ENCODE assay signal across 19 cellular contexts in genomic region chr17:57885148-57885915, GRCh38. TPM values are rescaled to one million over a fixed set of nuclear protein-coding genes. Genes with fewer than 3 reads are reported as not detected.
A peak's percentile ranks its signal among the peaks of the same experiment; 100 is the strongest.
DNase-seq lines count a peak whose midpoint lies in the region; ATAC-seq, FAIRE-seq and TF ChIP-seq lines count a peak whose summit lies in the region.
"Had no signal": no experiment of that assay in that cellular context is flagged by ENCODE, and none has a peak within 500 bp of the region (broad histone marks: within the 10 kb centered on the region; RNA-seq: fewer than 3 reads in every experiment).

No MANE protein-coding gene starts in this region.

- DNase-seq in H7 = peak; percentile 67
- DNase-seq in K562 (ENCODE audit: extremely low read depth in 1 of 4, low spot score in 3 of 4) = no peak
- no peak for DNase-seq in left lobe of liver (ENCODE audit: low spot score)
- DNase-seq in sigmoid colon = no peak
- DNase-seq in ovary = no peak
- DNase-seq in SIG-M5 (lab: John Stamatoyannopoulos, UW) = no peak
- DNase-seq in DMS114 treated with DMSO at 0.1 percent for 48 hours (lab: John Stamatoyannopoulos, UW; ENCODE audit: unreplicated experiment) = no peak
- DNase-seq in NCI-H1092 (lab: John Stamatoyannopoulos, UW) = no peak
- DNase-seq: 8988T; AML-193; Calu3; CD4-positive, CD25-positive, alpha-beta regulatory T cell; DMS79 treated with DMSO at 0.1 percent for 48 hours; EL had no signal

- in situ Hi-C loops in K562 (cut with MboI) = no loop called here

- no peak overlapping the region for H2AFZ ChIP-seq in K562 (ENCODE audit: low read depth, low read length)

- TF ChIP-seq CTCF in K562 (IDR thresholded peaks at IDR 0.05 in 2 of 3, conservative IDR thresholded peaks at IDR 0.05 in 1 of 3; ENCODE audit: insufficient read depth in 2 of 3, low read depth in 1 of 3, low read length in 3 of 3) (no peak; a peak in 1 of 6 replicates), sigmoid colon (IDR thresholded peaks at IDR 0.05) (no peak), ovary (IDR thresholded peaks at IDR 0.05) (no peak)

- no peaks in the 10 kb centered on the region for H3K27me3 ChIP-seq in H7 (ENCODE audit: control insufficient read depth, insufficient read depth, low read length)
- H3K27me3 ChIP-seq in K562 (ENCODE audit: control insufficient read depth in 2 of 2, insufficient read depth in 2 of 2, low read length in 2 of 2) = peaks cover 34 to 80% of the 10 kb centered on the region in 2 experiments
- H3K27me3 ChIP-seq in sigmoid colon = no peaks in the 10 kb centered on the region
- no peaks in the 10 kb centered on the region for H3K27me3 ChIP-seq in ovary
- H3K27me3 ChIP-seq: BLaER1 had no signal

- H3K9ac ChIP-seq in K562 (ENCODE audit: insufficient read depth in 1 of 2, low read depth in 2 of 2, low read length in 2 of 2) = no peak overlapping the region
- H3K9ac ChIP-seq: BLaER1 had no signal

- peaks cover 0 to 8% of the 10 kb centered on the region in 2 experiments; a peak in 2 of 5 replicates for H3K4me1 ChIP-seq in K562 (replicated peaks in 1 of 2; ENCODE audit: control insufficient read depth in 2 of 2, insufficient read depth in 2 of 2, low read length in 2 of 2)
- peaks cover 0 to 60% (median 54%) of the 10 kb centered on the region in 4 donors for H3K4me1 ChIP-seq in sigmoid colon
- peaks cover 20% of the 10 kb centered on the region for H3K4me1 ChIP-seq in ovary (ENCODE audit: insufficient read depth)

- no peak for TF ChIP-seq RAD21 in K562 (CRISPR knock-in tag; conservative IDR thresholded peaks at IDR 0.05 in 1 of 2, IDR thresholded peaks at IDR 0.05 in 1 of 2)

- no peaks in the 10 kb centered on the region for H3K79me2 ChIP-seq in K562 (ENCODE audit: control insufficient read depth, insufficient read depth, low read length)

- H3K9me3 ChIP-seq in K562 (replicated peaks; ENCODE audit: control insufficient read depth, insufficient read depth, low read depth, low read length) (no peaks in the 10 kb centered on the region), sigmoid colon (no peaks in the 10 kb centered on the region), ovary (no peaks in the 10 kb centered on the region)
- H3K9me3 ChIP-seq: BLaER1 had no signal

- H3K36me3 ChIP-seq in H7 (replicated peaks; ENCODE audit: control insufficient read depth, insufficient read depth, low read length) = no peaks in the 10 kb centered on the region
- H3K36me3 ChIP-seq in K562 (ENCODE audit: control insufficient read depth, insufficient read depth, low read length) = no peaks in the 10 kb centered on the region
- peaks cover 0 to 19% (median 9%) of the 10 kb centered on the region in 4 donors for H3K36me3 ChIP-seq in sigmoid colon
- no peaks in the 10 kb centered on the region for H3K36me3 ChIP-seq in ovary
- H3K36me3 ChIP-seq: BLaER1 had no signal

- intact Hi-C loops in K562 (cut with micrococcal nuclease) = no loop called here
- intact Hi-C loops in sigmoid colon (cut with DNase I) = no loop called here
- intact Hi-C loops in ovary (cut with DNase I) = loop anchor here in 1 of 4 donors (10.0 kb wide), 1 partner anchor 49 kb away; no protein-coding TSS in a partner anchor

- POLR2A ChIA-PET in K562 (lab: Yijun Ruan, JAX) = interaction anchor here (0.6 kb wide), 2 partner anchors 30 to 368 kb away, joined by 3 read pairs; no protein-coding TSS in a partner anchor

- CTCF ChIA-PET in K562 (lab: Yijun Ruan, JAX; ENCODE audit: low intra/inter-chr PET ratio) = interaction anchor here (0.8 kb wide), 1 partner anchor 28 kb away, joined by 3 read pairs; no protein-coding TSS in a partner anchor

- no peak for TF ChIP-seq POLR2A in K562 (conservative IDR thresholded peaks at IDR 0.05)
- no peak for TF ChIP-seq POLR2A in sigmoid colon (IDR thresholded peaks at IDR 0.05)
- no peak for TF ChIP-seq POLR2A in ovary (IDR thresholded peaks at IDR 0.05)

- no peak for ATAC-seq in K562
- peak; percentile 58 for ATAC-seq in left lobe of liver
- ATAC-seq: HCT116 had no signal

- WGBS in K562 (ENCODE audit: insufficient coverage, low coverage, missing lambda C conversion rate) = 48% methylated on average over 38 of the region's 67 CpGs
- WGBS in sigmoid colon, 2 donors = 94% methylated on average over 67 of the region's 67 CpGs
- WGBS in ovary, 3 donors = 90 to 93% (median 93%) methylated on average over 67 of the region's 67 CpGs

- H4K20me1 ChIP-seq in K562 (replicated peaks; ENCODE audit: control insufficient read depth, insufficient read depth, low read length) = no peaks in the 10 kb centered on the region
- H4K20me1 ChIP-seq: BLaER1 had no signal

- no TSS peak for BruUV-seq in K562 (replicated peaks; lab: Mats Ljungman, UMichigan)

- no peak overlapping the region for H3K4me2 ChIP-seq in K562 (ENCODE audit: insufficient read depth, low read length)
- H3K4me2 ChIP-seq: BLaER1 had no signal

- H3K4me3 ChIP-seq in H7 (ENCODE audit: insufficient read depth, low read depth, low read length) (no peak overlapping the region), K562 (no peak overlapping the region), sigmoid colon (no peak overlapping the region), ovary (no peak overlapping the region)
- H3K4me3 ChIP-seq: BLaER1 had no signal

- FAIRE-seq in K562 (lab: Jason Lieb, UNC) = no peak
- FAIRE-seq: G401.6, GM12891 had no signal

- H3K27ac ChIP-seq in K562 (ENCODE audit: extremely low read depth, low read depth, low read length) (no peak overlapping the region), sigmoid colon (peak overlapping the region; percentile 17 to 100 (median 72)), ovary (no peak overlapping the region)
- H3K27ac ChIP-seq: HL-60 had no signal

- TF ChIP-seq EP300 in K562 (IDR thresholded peaks at IDR 0.05; ENCODE audit: low read length) (no peak), sigmoid colon (IDR thresholded peaks at IDR 0.05) (no peak), ovary (IDR thresholded peaks at IDR 0.05) (no peak)

- peaks cover 4% of the 10 kb centered on the region for H3K9me1 ChIP-seq in K562 (ENCODE audit: control insufficient read depth, insufficient read depth, low read length)

TF ChIP-seq in K562, 482 proteins besides CTCF, POLR2A, EP300 and RAD21 (continues in another document):
- TF ChIP-seq TGIF2 (CRISPR knock-in tag; IDR thresholded peaks at IDR 0.05) (no peak), ETS2 (tag; IDR thresholded peaks at IDR 0.05; ENCODE audit: borderline replicate concordance, poor library complexity, severe bottlenecking) (no peak), TCFL5 (CRISPR knock-in tag; conservative IDR thresholded peaks at IDR 0.05) (no peak), ZBTB11 (CRISPR knock-in tag; IDR thresholded peaks at IDR 0.05) (0 out of 6 replicates have a peak, but pooled peaks of 1 of the 3 experiments have one; percentile 2), CEBPB (tag; IDR thresholded peaks at IDR 0.05) (peak; percentile 42; the same call in 1 of the 2 replicates)

RNA-seq across cellular contexts. Expression of gene MRPS23, which starts 35.5 kb away (rescaled TPM):
- total RNA-seq in H7 (2014; rRNA removed; shearing (Covaris generic)) = 56.1 and 65.9 TPM in 2 replicates
- total RNA-seq in K562 (2011; cell fraction: chromatin; rRNA removed; ENCODE audit: low replicate concordance) = 21.2 and 27.1 TPM in 2 replicates
- total RNA-seq in K562 (2011; cell fraction: nucleolus; rRNA removed) = 25.8 and 32.0 TPM in 2 replicates
- 25.9 and 39.0 TPM in 2 replicates for total RNA-seq in K562 (2011; cell fraction: nucleoplasm; rRNA removed)
- total RNA-seq in K562 (2014; rRNA removed) (59.1 and 83.0 TPM in 2 replicates), K562 (2014; rRNA removed; fragmentation: Illumina TruSeq; extraction: Trizol) (109 and 125 TPM in 2 replicates), K562 (2015; rRNA removed; fragmentation: Illumina TruSeq; extraction: Trizol) (98.8 and 100.0 TPM in 2 replicates), K562 (2021) (91.4 and 96.4 TPM in 2 replicates), left lobe of liver (13.1 TPM), sigmoid colon (10 to 100 TPM in 3 of 4 donors, 1 to 10 TPM in 1; 9.5 to 15.1 (median 13.3) TPM), ovary (10 to 100 TPM; 12.2 to 37.9 (median 31.2) TPM)
- polyA plus RNA-seq in K562 (2011; rRNA removed) (63.6 and 79.0 TPM in 2 replicates), K562 (2014; fragmentation: Illumina TruSeq; extraction: Trizol) (92.9 and 114 TPM in 2 replicates), K562 (2014; fragmentation: Nextera tagmentation; extraction: Ambion mirVana) (100 to 1,000 TPM; 233 to 298 TPM), K562 (2014; rRNA removed) (105 and 127 TPM in 2 replicates), sigmoid colon (10 to 100 TPM; 16.6 to 43.9 (median 17.4) TPM), ovary (10 to 100 TPM; 23.4 to 26.2 TPM)
- 45.9 and 48.1 TPM in 2 replicates for polyA plus RNA-seq in K562 (2011; cell fraction: cytosol; rRNA removed)
- 25.2 and 27.4 TPM in 2 replicates for polyA plus RNA-seq in K562 (2011; cell fraction: nucleus; rRNA removed)
- polyA plus RNA-seq in K562 (2012) = 77.9 and 112 TPM in 2 replicates
- 31.4 and 34.5 TPM in 2 replicates for polyA minus RNA-seq in K562 (2011; rRNA and poly(A)+ RNA removed)
- 10.7 and 18.7 TPM in 2 replicates for polyA minus RNA-seq in K562 (2011; cell fraction: cytosol; rRNA and poly(A)+ RNA removed)
- polyA minus RNA-seq in K562 (2011; cell fraction: nucleus; rRNA and poly(A)+ RNA removed) = 17.2 and 32.8 TPM in 2 replicates

Comparison
In these comparisons a context has a peak if more than half of its experiments do, and no peak if none do; other contexts are left out.
1. H3K27ac ChIP-seq: peak in sigmoid colon (4 of 4); none in K562 (single experiment) and ovary (0 of 2).